Comparison of ENCODE assay signal across 8 cellular contexts in genomic region chr2:120441744-120442471, GRCh38.
DNase-seq lines count a peak whose midpoint lies in the region; ATAC-seq and TF ChIP-seq lines count a peak whose summit lies in the region.

No MANE protein-coding gene starts in this region.

- no peak overlapping the region for H2AFZ ChIP-seq in trophoblast cell (ENCODE audit: insufficient read depth, low read length, poor library complexity)

- no peak for TF ChIP-seq CTCF in heart right ventricle (IDR thresholded peaks at IDR 0.05)

- H3K27me3 ChIP-seq in HUES6 (ENCODE audit: control insufficient read depth, insufficient read depth, low read length) (peaks cover 90% of the 10 kb centered on the region), heart right ventricle (peaks cover 0 to 69% (median 51%) of the 10 kb centered on the region in 7 donors), trophoblast cell (ENCODE audit: insufficient read depth, low read length) (peaks cover 18% of the 10 kb centered on the region)

- no peak overlapping the region for H2BK12ac ChIP-seq in trophoblast cell (ENCODE audit: low read length)

- no peaks in the 10 kb centered on the region for H3K79me1 ChIP-seq in trophoblast cell (ENCODE audit: low read length)

- no peaks in the 10 kb centered on the region for H3K9me3 ChIP-seq in HUES6 (ENCODE audit: control insufficient read depth, insufficient read depth, low read depth, low read length)
- H3K9me3 ChIP-seq in heart right ventricle, result no peaks in the 10 kb centered on the region
- H3K9me3 ChIP-seq in trophoblast cell (ENCODE audit: insufficient read depth, low read depth, low read length), result no peaks in the 10 kb centered on the region

- no peaks in the 10 kb centered on the region for H3K79me2 ChIP-seq in trophoblast cell (ENCODE audit: control insufficient read depth, insufficient read depth, low read length, poor library complexity)

- H4K8ac ChIP-seq in trophoblast cell (ENCODE audit: low read depth, low read length), result no peak overlapping the region

- H3K18ac ChIP-seq in trophoblast cell (ENCODE audit: low read length), result no peak overlapping the region

- ATAC-seq in heart right ventricle, result peak; percentile 36 to 74 (median 54)

- no peaks in the 10 kb centered on the region for H3K36me3 ChIP-seq in HUES6 (ENCODE audit: control insufficient read depth, insufficient read depth, low read length)
- H3K36me3 ChIP-seq in heart right ventricle, result no peaks in the 10 kb centered on the region
- no peaks in the 10 kb centered on the region for H3K36me3 ChIP-seq in trophoblast cell (ENCODE audit: control insufficient read depth in 1 of 2, insufficient read depth in 2 of 2, low read length in 2 of 2)

- no peaks in the 10 kb centered on the region for H3K9me3 Mint-ChIP-seq in activated T-helper 2 cell treated with anti-CD3 and anti-CD28 coated beads, Interferon-gamma antibody, Interleukin-2, Interleukin-4, amounts not matched to agents 10 μg/mL and 5 μg/mL and 100 μg/mL, durations not matched to agents 14 hours and 24 hours and 36 hours

- H3K4me2 ChIP-seq in trophoblast cell (ENCODE audit: low read length), result peak overlapping the region; percentile 93

- H3K4ac ChIP-seq in trophoblast cell (ENCODE audit: low read depth, low read length), result no peak overlapping the region

- H3K36me3 Mint-ChIP-seq in activated T-helper 2 cell treated with anti-CD3 and anti-CD28 coated beads, Interferon-gamma antibody, Interleukin-2, Interleukin-4, amounts not matched to agents 10 μg/mL and 5 μg/mL and 100 μg/mL, durations not matched to agents 14 hours and 24 hours and 36 hours (ENCODE audit: low read depth), result no peaks in the 10 kb centered on the region

- no peak overlapping the region for H3K14ac ChIP-seq in trophoblast cell (ENCODE audit: low read length)

- peaks cover 63% of the 10 kb centered on the region for H3K27me3 Mint-ChIP-seq in activated T-helper 2 cell treated with anti-CD3 and anti-CD28 coated beads, Interferon-gamma antibody, Interleukin-2, Interleukin-4, amounts not matched to agents 10 μg/mL and 5 μg/mL and 100 μg/mL, durations not matched to agents 14 hours and 24 hours and 36 hours (ENCODE audit: low read depth)

- H3K4me3 Mint-ChIP-seq in activated T-helper 2 cell treated with anti-CD3 and anti-CD28 coated beads, Interferon-gamma antibody, Interleukin-2, Interleukin-4, amounts not matched to agents 10 μg/mL and 5 μg/mL and 100 μg/mL, durations not matched to agents 14 hours and 24 hours and 36 hours (ENCODE audit: low read depth), result no peak overlapping the region

- 5 to 9% methylated on average over 41 of the region's 41 CpGs for WGBS in heart right ventricle, 2 donors
- no CpG with 5 or more reads among the region's 41 CpGs for WGBS in trophoblast cell (ENCODE audit: extremely low coverage, insufficient coverage, insufficient read length)

- H3K27ac ChIP-seq in HUES6 (ENCODE audit: low read depth, low read length), result no peak overlapping the region
- no peak overlapping the region for H3K27ac ChIP-seq in heart right ventricle
- H3K27ac ChIP-seq in trophoblast cell (ENCODE audit: low read depth, low read length), result no peak overlapping the region

- no peak overlapping the region for H2BK5ac ChIP-seq in trophoblast cell (ENCODE audit: low read depth, low read length, poor library complexity)

- intact Hi-C loops in heart right ventricle (cut with DNase I), result loop anchor here in 1 of 10 donors (5.0 kb wide), 1 partner anchor 100 kb away; no protein-coding TSS in a partner anchor
- intact Hi-C loops in activated T-helper 2 cell treated with anti-CD3 and anti-CD28 coated beads, Interferon-gamma antibody, Interleukin-2, Interleukin-4, amounts not matched to agents 10 μg/mL and 5 μg/mL and 100 μg/mL, durations not matched to agents 14 hours and 24 hours and 36 hours (cut with micrococcal nuclease), result loop anchor here (2.0 kb wide), 1 partner anchor 97 kb away; no protein-coding TSS in a partner anchor

- H4K12ac ChIP-seq in trophoblast cell (ENCODE audit: low read depth, low read length), result no peak overlapping the region

- no peak overlapping the region for H2BK120ac ChIP-seq in trophoblast cell (ENCODE audit: insufficient read depth, low read length, poor library complexity)

- peak; percentile 66 for DNase-seq in SW480 (ENCODE audit: low spot score)
- DNase-seq in heart right ventricle, result peak in 1 of 2 donors; percentile 37
- no peak for DNase-seq in trophoblast cell
- no peak for DNase-seq in EL
- DNase-seq in GF-D8 (lab: John Stamatoyannopoulos, UW), result no peak
- DNase-seq in T-helper 1 cell, result no peak
- no peak for DNase-seq in activated T-helper 2 cell treated with anti-CD3 and anti-CD28 coated beads, Interferon-gamma antibody, Interleukin-2, Interleukin-4, amounts not matched to agents 10 μg/mL and 5 μg/mL and 100 μg/mL, durations not matched to agents 14 hours and 24 hours and 36 hours (ENCODE audit: low spot score)

- H3K27ac Mint-ChIP-seq in activated T-helper 2 cell treated with anti-CD3 and anti-CD28 coated beads, Interferon-gamma antibody, Interleukin-2, Interleukin-4, amounts not matched to agents 10 μg/mL and 5 μg/mL and 100 μg/mL, durations not matched to agents 14 hours and 24 hours and 36 hours, result no peak overlapping the region

- H3K4me1 ChIP-seq in HUES6 (ENCODE audit: control insufficient read depth, insufficient read depth, low read length), result peaks cover 10% of the 10 kb centered on the region
- H3K4me1 ChIP-seq in heart right ventricle, result peaks cover 8 to 17% (median 15%) of the 10 kb centered on the region in 9 donors
- H3K4me1 ChIP-seq in trophoblast cell (ENCODE audit: control insufficient read depth in 1 of 2, insufficient read depth in 2 of 2, low read length in 2 of 2), result peaks cover 11 to 12% of the 10 kb centered on the region in 2 experiments

- H3K4me1 Mint-ChIP-seq in activated T-helper 2 cell treated with anti-CD3 and anti-CD28 coated beads, Interferon-gamma antibody, Interleukin-2, Interleukin-4, amounts not matched to agents 10 μg/mL and 5 μg/mL and 100 μg/mL, durations not matched to agents 14 hours and 24 hours and 36 hours (ENCODE audit: low read depth), result peaks cover 2% of the 10 kb centered on the region

- no peak overlapping the region for H4K91ac ChIP-seq in trophoblast cell (ENCODE audit: low read depth, low read length)

- no peak overlapping the region for H2AK5ac ChIP-seq in trophoblast cell (ENCODE audit: low read length)

- H3K4me3 ChIP-seq in HUES6 (ENCODE audit: low read depth, low read length), result peak overlapping the region; percentile 71
- H3K4me3 ChIP-seq in heart right ventricle, result peak overlapping the region; percentile 17 to 56 (median 38)
- H3K4me3 ChIP-seq in trophoblast cell (ENCODE audit: low read depth, low read length), result no peak overlapping the region

- H3K9ac ChIP-seq in HUES6 (ENCODE audit: low read length) (no peak overlapping the region), trophoblast cell (ENCODE audit: low read length) (no peak overlapping the region)

- no peak overlapping the region for H3K23ac ChIP-seq in trophoblast cell (ENCODE audit: low read length)
